28 cellular contexts compared by ENCODE assay signal in the genomic region with DNA sequence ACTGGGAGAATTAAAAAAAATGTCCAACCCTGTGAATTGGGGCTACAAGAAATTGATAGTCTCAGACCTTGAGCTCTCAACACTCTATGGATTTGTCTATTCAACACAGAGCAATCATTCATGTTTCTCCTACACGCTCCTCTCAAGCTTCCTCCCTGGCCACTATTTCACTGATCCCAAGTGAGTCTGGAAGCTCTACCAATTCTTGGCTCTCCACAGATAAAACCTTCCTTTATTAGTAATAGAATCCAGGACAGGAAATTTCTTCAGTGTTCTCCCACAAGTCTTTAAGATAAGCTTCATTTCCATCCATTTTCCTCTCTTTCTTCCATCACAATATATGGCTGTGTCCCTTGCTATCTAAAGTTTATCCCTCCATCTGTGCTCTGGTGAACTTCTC.
"Had no signal": no experiment of that assay in that cellular context is flagged by ENCODE, and none has a peak within 500 bp of the region (broad histone marks: within the 10 kb centered on the region; RNA-seq: fewer than 3 reads in every experiment).

No MANE protein-coding gene starts in this region.

- DNase-seq: activated CD4-positive, alpha-beta T cell treated with anti-CD3 and anti-CD28 coated beads for 48 hours; activated CD4-positive, alpha-beta T cell treated with anti-CD3 and anti-CD28 coated beads, Interleukin-2, amount 50 U/mL, for 48 hours; activated CD8-positive, alpha-beta memory T cell treated with anti-CD3 and anti-CD28 coated beads, Interleukin-2, amount 50 U/mL, for 4 hours; activated gamma-delta T cell; activated naive CD4-positive, alpha-beta T cell treated with anti-CD3 and anti-CD28 coated beads, Interleukin-2, amount 10 ng/mL, durations not matched to agents 7 days and 5 days; activated naive CD8-positive, alpha-beta T cell treated with anti-CD3 and anti-CD28 coated beads, Interleukin-2, amount 10 ng/mL, durations not matched to agents 7 days and 5 days; activated T-cell treated with anti-CD3 and anti-CD28 coated beads, Interleukin-2, amount 50 U/mL, for 1 hour; endodermal cell; head of caudate nucleus; hippocampal formation; kidney; left colon; natural killer cell; occipital lobe; posterior cingulate gyrus; right cardiac atrium; stimulated activated CD4-positive, alpha-beta T cell treated with anti-CD3 and anti-CD28 coated beads, Interleukin-2, amount 100 ng/mL, for 48 hours; stimulated activated naive CD4-positive, alpha-beta T cell treated with Interleukin-2 at 50 U/mL for 16 hours; T-helper 17 cell; T1000; WERI-Rb-1 had no signal

- H3K4me2 ChIP-seq: neural progenitor cell had no signal

- H3K4me3 ChIP-seq: esophagus muscularis mucosa, neural progenitor cell, tibial nerve had no signal

- ATAC-seq: activated CD4-positive, CD25-positive, alpha-beta regulatory T cell treated with anti-CD3 and anti-CD28 coated beads, Interleukin-2, amount 50 U/mL, for 24 hours; left colon; natural killer cell; T-helper 17 cell had no signal

- H3K27me3 Mint-ChIP-seq: activated naive CD4-positive, alpha-beta T cell treated with anti-CD3 and anti-CD28 coated beads, Interleukin-2, amount 10 ng/mL, durations not matched to agents 7 days and 5 days; activated naive CD8-positive, alpha-beta T cell treated with anti-CD3 and anti-CD28 coated beads, Interleukin-2, amount 10 ng/mL, durations not matched to agents 7 days and 5 days; central memory CD8-positive, alpha-beta T cell; dendritic cell treated with granulocyte-macrophage colony-stimulating factor and Interleukin-4, amounts not matched to agents 40 ng/mL and 50 ng/mL, for 4 days; T-helper 17 cell had no signal

- H3K27me3 ChIP-seq: esophagus muscularis mucosa, neural progenitor cell, tibial nerve had no signal

- H3K9me3 ChIP-seq: esophagus muscularis mucosa, tibial nerve had no signal

- H3K27ac Mint-ChIP-seq: activated naive CD4-positive, alpha-beta T cell treated with anti-CD3 and anti-CD28 coated beads, Interleukin-2, amount 10 ng/mL, durations not matched to agents 7 days and 5 days; activated naive CD8-positive, alpha-beta T cell treated with anti-CD3 and anti-CD28 coated beads, Interleukin-2, amount 10 ng/mL, durations not matched to agents 7 days and 5 days; activated T-helper 1 cell treated with anti-CD3 and anti-CD28 coated beads, Interleukin-12 subunit alpha, Interleukin-12 subunit beta, Interleukin-2, Interleukin-4 antibody, amounts not matched to agents 30 ng/mL and 10 ng/mL and 1 ng/mL, durations not matched to agents 14 hours and 24 hours and 36 hours; dendritic cell treated with granulocyte-macrophage colony-stimulating factor and Interleukin-4, amounts not matched to agents 40 ng/mL and 50 ng/mL, for 4 days; endodermal cell; natural killer cell; neural progenitor cell; T-helper 17 cell had no signal

- H3K4me1 ChIP-seq: neural progenitor cell had no signal

- H3K9ac ChIP-seq: neural progenitor cell had no signal

- H3K4me1 Mint-ChIP-seq: activated naive CD4-positive, alpha-beta T cell treated with anti-CD3 and anti-CD28 coated beads, Interleukin-2, amount 10 ng/mL, durations not matched to agents 7 days and 5 days; activated naive CD8-positive, alpha-beta T cell treated with anti-CD3 and anti-CD28 coated beads, Interleukin-2, amount 10 ng/mL, durations not matched to agents 7 days and 5 days; central memory CD8-positive, alpha-beta T cell; endodermal cell; natural killer cell; T-helper 17 cell had no signal

- H3K36me3 Mint-ChIP-seq: activated naive CD4-positive, alpha-beta T cell treated with anti-CD3 and anti-CD28 coated beads, Interleukin-2, amount 10 ng/mL, durations not matched to agents 7 days and 5 days; activated naive CD8-positive, alpha-beta T cell treated with anti-CD3 and anti-CD28 coated beads, Interleukin-2, amount 10 ng/mL, durations not matched to agents 7 days and 5 days; natural killer cell; neural progenitor cell had no signal

- H2AFZ ChIP-seq: neural progenitor cell had no signal

- H3K36me3 ChIP-seq: esophagus muscularis mucosa, neural progenitor cell, tibial nerve, WERI-Rb-1 had no signal

- H3K27ac ChIP-seq: esophagus muscularis mucosa, neural progenitor cell, tibial nerve, WERI-Rb-1 had no signal

- H3K9me3 Mint-ChIP-seq: activated naive CD4-positive, alpha-beta T cell treated with anti-CD3 and anti-CD28 coated beads, Interleukin-2, amount 10 ng/mL, durations not matched to agents 7 days and 5 days; activated naive CD8-positive, alpha-beta T cell treated with anti-CD3 and anti-CD28 coated beads, Interleukin-2, amount 10 ng/mL, durations not matched to agents 7 days and 5 days; activated T-helper 1 cell treated with anti-CD3 and anti-CD28 coated beads, Interleukin-12 subunit alpha, Interleukin-12 subunit beta, Interleukin-2, Interleukin-4 antibody, amounts not matched to agents 30 ng/mL and 10 ng/mL and 1 ng/mL, durations not matched to agents 14 hours and 24 hours and 36 hours; endodermal cell; neural progenitor cell had no signal

- H3K4me3 Mint-ChIP-seq: activated naive CD4-positive, alpha-beta T cell treated with anti-CD3 and anti-CD28 coated beads, Interleukin-2, amount 10 ng/mL, durations not matched to agents 7 days and 5 days; activated naive CD8-positive, alpha-beta T cell treated with anti-CD3 and anti-CD28 coated beads, Interleukin-2, amount 10 ng/mL, durations not matched to agents 7 days and 5 days; activated T-helper 1 cell treated with anti-CD3 and anti-CD28 coated beads, Interleukin-12 subunit alpha, Interleukin-12 subunit beta, Interleukin-2, Interleukin-4 antibody, amounts not matched to agents 30 ng/mL and 10 ng/mL and 1 ng/mL, durations not matched to agents 14 hours and 24 hours and 36 hours; central memory CD8-positive, alpha-beta T cell; dendritic cell treated with granulocyte-macrophage colony-stimulating factor and Interleukin-4, amounts not matched to agents 40 ng/mL and 50 ng/mL, for 4 days; endodermal cell; natural killer cell; neural progenitor cell; T-helper 17 cell had no signal
